In the genomic region with DNA sequence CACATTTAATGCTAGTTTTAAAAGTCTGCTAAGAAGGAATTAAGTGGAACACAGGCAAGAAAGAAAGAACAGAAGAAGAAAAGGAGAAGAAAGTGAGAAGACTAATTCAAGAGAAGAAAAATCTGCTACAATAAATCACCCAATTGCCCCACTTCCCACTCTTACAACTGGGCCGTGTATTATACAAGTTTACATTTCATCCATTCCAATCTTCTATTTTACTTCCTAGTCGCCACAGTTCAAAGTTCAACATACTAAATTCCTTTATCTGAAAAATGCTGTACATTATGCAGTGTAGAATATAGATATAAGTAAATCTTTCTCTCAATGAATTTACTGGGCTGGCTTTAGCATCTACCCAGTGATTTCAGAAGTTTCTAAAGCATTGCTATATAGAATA, we compare ENCODE assay signal across 17 cellular contexts.
"Had no signal": no experiment of that assay in that cellular context is flagged by ENCODE, and none has a peak within 500 bp of the region (broad histone marks: within the 10 kb centered on the region; RNA-seq: fewer than 3 reads in every experiment).

No MANE protein-coding gene starts in this region.

- H3K4me3 ChIP-seq: colonic mucosa, heart left ventricle, psoas muscle, right lobe of liver, thoracic aorta, transverse colon had no signal

- H3K4me1 ChIP-seq: colonic mucosa, heart left ventricle, parathyroid adenoma, psoas muscle, right lobe of liver had no signal

- DNase-seq: colonic mucosa; dermis blood vessel endothelial cell; erythroblast; heart left ventricle; hypothalamus; kidney glomerular epithelial cell; psoas muscle; retina; right lobe of liver; stimulated activated CD4-positive, alpha-beta T cell treated with anti-CD3 and anti-CD28 coated beads, Interleukin-2, amount 100 ng/mL, for 24 hours; stimulated activated CD4-positive, alpha-beta T cell treated with anti-CD3 and anti-CD28 coated beads, Interleukin-4, amount 100 ng/mL, for 4 hours; stimulated activated naive B cell treated with anti-CD40 and anti-IgM and Interleukin-4, amounts not matched to agents 10 μg/mL and 1 μg/mL and 100 μg/mL, for 72 hours; stimulated activated naive CD8-positive, alpha-beta T cell treated with anti-CD3 and anti-CD28 coated beads, Interleukin-15, amount 100 ng/mL, for 72 hours; transverse colon had no signal

- ATAC-seq: heart left ventricle; left lobe of liver; psoas muscle; right lobe of liver; stimulated activated naive B cell treated with anti-CD40 and anti-IgM and Interleukin-4, amounts not matched to agents 10 μg/mL and 1 μg/mL and 100 μg/mL, for 72 hours; stimulated activated naive CD8-positive, alpha-beta T cell treated with anti-CD3 and anti-CD28 coated beads, Interleukin-15, amount 100 ng/mL, for 72 hours had no signal

- H3K27ac ChIP-seq: colonic mucosa, heart left ventricle, parathyroid adenoma, psoas muscle, right lobe of liver, thoracic aorta, transverse colon had no signal

- H3K9me3 ChIP-seq: colonic mucosa, heart left ventricle, psoas muscle, right lobe of liver, thoracic aorta, transverse colon had no signal

- H3K36me3 ChIP-seq: colonic mucosa, heart left ventricle, right lobe of liver, thoracic aorta, transverse colon had no signal

- H3K27me3 ChIP-seq: colonic mucosa, heart left ventricle, right lobe of liver, transverse colon had no signal
